In the genomic region with DNA sequence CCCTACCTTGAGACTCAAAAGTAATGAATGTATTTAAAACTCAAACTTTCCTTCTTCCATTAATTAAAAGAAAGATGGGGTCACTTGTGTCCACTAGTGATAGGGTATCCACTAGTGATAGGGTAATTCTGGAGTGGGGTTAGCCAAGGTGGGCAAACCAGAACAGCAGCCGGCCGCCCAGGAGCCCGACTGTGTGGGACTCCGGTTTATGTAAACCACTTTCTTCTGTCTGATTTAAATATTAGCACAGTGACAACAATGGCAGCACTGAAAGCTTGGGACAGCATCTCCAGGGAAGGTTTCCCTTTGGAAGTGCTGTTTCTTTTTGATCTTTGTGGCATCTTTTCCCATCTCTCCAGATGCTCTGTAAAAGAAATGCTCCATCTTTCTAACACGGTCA, we compare ENCODE assay signal across 9 cellular contexts. TPM values are rescaled to one million over a fixed set of nuclear protein-coding genes. Genes with fewer than 3 reads are reported as not detected.
DNase-seq lines count a peak whose midpoint lies in the region; ATAC-seq and TF ChIP-seq lines count a peak whose summit lies in the region.
"Had no signal": no experiment of that assay in that cellular context is flagged by ENCODE, and none has a peak within 500 bp of the region (broad histone marks: within the 10 kb centered on the region; RNA-seq: fewer than 3 reads in every experiment).

No MANE protein-coding gene starts in this region.

- H3K27me3 Mint-ChIP-seq in naive B cell: no peaks in the 10 kb centered on the region

- peaks cover 0 to 18% of the 10 kb centered on the region in 2 donors for H3K36me3 Mint-ChIP-seq in naive B cell

- ATAC-seq in heart right ventricle (no peak), left ventricle myocardium superior (no peak), naive B cell (ENCODE audit: low read depth in 2 of 2) (no peak)

- H3K9me3 ChIP-seq in heart right ventricle: no peaks in the 10 kb centered on the region
- H3K9me3 ChIP-seq in mammary epithelial cell (replicated peaks; ENCODE audit: insufficient read depth, low read length): no peaks in the 10 kb centered on the region
- H3K9me3 ChIP-seq in HAP-1: no peaks in the 10 kb centered on the region

- H3K36me3 ChIP-seq in heart right ventricle: no peaks in the 10 kb centered on the region
- no peaks in the 10 kb centered on the region for H3K36me3 ChIP-seq in mammary epithelial cell (ENCODE audit: insufficient read depth, low read length)
- H3K36me3 ChIP-seq in urinary bladder (ENCODE audit: insufficient read depth): no peaks in the 10 kb centered on the region
- H3K36me3 ChIP-seq in HAP-1 (replicated peaks): no peaks in the 10 kb centered on the region

- H3K4me3 ChIP-seq in heart right ventricle: peak overlapping the region; percentile 42 to 86 (median 78)
- peak overlapping the region in 2 of 3 experiments; percentile 47 to 59 for H3K4me3 ChIP-seq in mammary epithelial cell (replicated peaks in 1 of 3; ENCODE audit: insufficient read depth in 1 of 3, low read depth in 2 of 3, low read length in 3 of 3)
- H3K4me3 ChIP-seq in urinary bladder (ENCODE audit: low read depth, low read length): peak overlapping the region; percentile 82
- H3K4me3 ChIP-seq in HAP-1: no peak overlapping the region

- no peaks in the 10 kb centered on the region for H3K79me2 ChIP-seq in mammary epithelial cell (ENCODE audit: insufficient read depth, low read length)

- H3K9me3 Mint-ChIP-seq in naive B cell: peaks cover 0 to 10% (median 0%) of the 10 kb centered on the region in 7 donors

- BruUV-seq in mammary epithelial cell (replicated peaks; lab: Mats Ljungman, UMichigan): no TSS peak

- peak overlapping the region; percentile 87 for H2AFZ ChIP-seq in mammary epithelial cell (ENCODE audit: low read depth, low read length)

- CTCF ChIA-PET in mammary epithelial cell (lab: Charles Lee; ENCODE audit: low non-redundant PET): no interaction called here

- no peak for TF ChIP-seq CTCF in heart right ventricle (IDR thresholded peaks at IDR 0.05)
- TF ChIP-seq CTCF in mammary epithelial cell (conservative IDR thresholded peaks at IDR 0.05 in 1 of 2, IDR thresholded peaks at IDR 0.05 in 1 of 2; ENCODE audit: extremely low read depth in 1 of 2, insufficient read depth in 1 of 2, low read depth in 1 of 2, low read length in 2 of 2): no peak

- H3K27ac ChIP-seq in heart right ventricle (peak overlapping the region; percentile 75 to 95 (median 91)), mammary epithelial cell (ENCODE audit: insufficient read depth, low read depth, low read length) (no peak overlapping the region), urinary bladder (ENCODE audit: low read depth) (peak overlapping the region; percentile 26)

- H3K27ac Mint-ChIP-seq in naive B cell: peak overlapping the region in 4 of 6 donors; percentile 46 to 70 (median 54)
- H3K27ac Mint-ChIP-seq: activated CD8-positive, alpha-beta T cell treated with anti-CD3 and anti-CD28 coated beads, Interleukin-2, amount 10 ng/mL, durations not matched to agents 7 days and 5 days had no signal

- 37 to 51% methylated on average over 5 of the region's 5 CpGs for WGBS in heart right ventricle, 2 donors
- WGBS in mammary epithelial cell (ENCODE audit: low coverage, missing lambda C conversion rate): 86% methylated on average over 5 of the region's 5 CpGs
- 48% methylated on average over 5 of the region's 5 CpGs for WGBS in urinary bladder

- no peak overlapping the region for H3K9ac ChIP-seq in mammary epithelial cell (ENCODE audit: insufficient read depth, low read length)

- in situ Hi-C loops in mammary epithelial cell (cut with MboI; ENCODE audit: low sequenced_read_pairs in 2 of 2) (no loop called here), HAP-1 (cut with MboI; ENCODE audit: low sequenced_read_pairs) (no loop called here), ACHN (cut with HindIII; ENCODE audit: low pct_ligation_motif_present, low pct_unique_long_range_greater_than_20kb, low sequenced_read_pairs) (no loop called here)

- no peak for DNase-seq in heart right ventricle
- no peak for DNase-seq in left ventricle myocardium superior
- no peak for DNase-seq in mammary epithelial cell
- no peak for DNase-seq in naive B cell
- DNase-seq in amygdala (lab: John Stamatoyannopoulos, UW): no peak
- DNase-seq in HAP-1 (ENCODE audit: low spot score in 2 of 2): no peak
- DNase-seq in ACHN: no peak

- peaks cover 3 to 71% (median 37%) of the 10 kb centered on the region in 9 donors for H3K4me1 ChIP-seq in heart right ventricle
- peaks cover 19% of the 10 kb centered on the region for H3K4me1 ChIP-seq in mammary epithelial cell (ENCODE audit: insufficient read depth, low read length)
- H3K4me1 ChIP-seq in urinary bladder (ENCODE audit: insufficient read depth): peaks cover 4% of the 10 kb centered on the region
- H3K4me1 ChIP-seq in HAP-1: no peaks in the 10 kb centered on the region

- H4K20me1 ChIP-seq in mammary epithelial cell (ENCODE audit: insufficient read depth, low read length): no peaks in the 10 kb centered on the region

- H3K4me3 Mint-ChIP-seq in naive B cell: peak overlapping the region; percentile 76 to 91 (median 82)
- H3K4me3 Mint-ChIP-seq: activated CD8-positive, alpha-beta T cell treated with anti-CD3 and anti-CD28 coated beads, Interleukin-2, amount 10 ng/mL, durations not matched to agents 7 days and 5 days had no signal

- H3K27me3 ChIP-seq in heart right ventricle (peaks cover 0 to 19% (median 0%) of the 10 kb centered on the region in 7 donors), mammary epithelial cell (ENCODE audit: insufficient read depth, low read length) (no peaks in the 10 kb centered on the region), HAP-1 (ENCODE audit: low read depth) (no peaks in the 10 kb centered on the region)

- intact Hi-C loops in heart right ventricle (cut with DNase I): loop anchor here in 1 of 10 donors (2.0 kb wide), 1 partner anchor 30 kb away; no protein-coding TSS in a partner anchor
- intact Hi-C loops in left ventricle myocardium superior (cut with micrococcal nuclease): no loop called here
- intact Hi-C loops in mammary epithelial cell (cut with micrococcal nuclease): loop anchor here (2.0 kb wide), 1 partner anchor 32 kb away; no protein-coding TSS in a partner anchor

- dilution Hi-C loops in mammary epithelial cell (cut with HindIII; ENCODE audit: low sequenced_read_pairs): no loop called here

- peak overlapping the region; percentile 85 for H3K4me2 ChIP-seq in mammary epithelial cell (ENCODE audit: insufficient read depth, low read depth, low read length)

- H3K4me1 Mint-ChIP-seq in naive B cell: peaks cover 45 to 67% (median 64%) of the 10 kb centered on the region in 3 donors

RNA-seq across cellular contexts. Expression of a gene that starts 0.7 kb away (rescaled TPM):
- total RNA-seq in heart right ventricle: 1,000 to 10,000 TPM in 4 of 10 donors, 100 to 1,000 TPM in 6; 505 to 1,280 (median 954) TPM
- 100 to 1,000 TPM; 197 to 303 TPM for polyA plus RNA-seq in heart right ventricle
- total RNA-seq in left ventricle myocardium superior: 930 TPM
- 1 to 10 TPM; 1.0 to 4.8 TPM for total RNA-seq in mammary epithelial cell
- 1.0 TPM for polyA plus RNA-seq in mammary epithelial cell
- polyA minus RNA-seq in mammary epithelial cell: not detected
- 10 to 100 TPM in 2 of 6 donors, 1 to 10 TPM in 4; 4.5 to 15.3 (median 7.4) TPM for polyA plus RNA-seq in naive B cell (ENCODE audit: low read depth in 6 of 6)
- 19.2 TPM for total RNA-seq in urinary bladder
- 152 TPM for polyA plus RNA-seq in urinary bladder
- total RNA-seq: activated CD8-positive, alpha-beta T cell treated with anti-CD3 and anti-CD28 coated beads, Interleukin-2, amount 10 ng/mL, durations not matched to agents 7 days and 5 days had no signal

Comparison
In these comparisons a context has a peak if more than half of its experiments do, and no peak if none do; other contexts are left out.
1. RNA of a gene that starts 0.7 kb away (total RNA-seq): 505 to 1,280 TPM in heart right ventricle and 930 TPM in left ventricle myocardium superior (single experiment); 19.2 TPM in urinary bladder (single experiment) and 1.0 to 4.8 TPM in mammary epithelial cell; every median in the first group is over 10 times any median in the second.